ENCODE assay signal across 14 cellular contexts in the genomic region with DNA sequence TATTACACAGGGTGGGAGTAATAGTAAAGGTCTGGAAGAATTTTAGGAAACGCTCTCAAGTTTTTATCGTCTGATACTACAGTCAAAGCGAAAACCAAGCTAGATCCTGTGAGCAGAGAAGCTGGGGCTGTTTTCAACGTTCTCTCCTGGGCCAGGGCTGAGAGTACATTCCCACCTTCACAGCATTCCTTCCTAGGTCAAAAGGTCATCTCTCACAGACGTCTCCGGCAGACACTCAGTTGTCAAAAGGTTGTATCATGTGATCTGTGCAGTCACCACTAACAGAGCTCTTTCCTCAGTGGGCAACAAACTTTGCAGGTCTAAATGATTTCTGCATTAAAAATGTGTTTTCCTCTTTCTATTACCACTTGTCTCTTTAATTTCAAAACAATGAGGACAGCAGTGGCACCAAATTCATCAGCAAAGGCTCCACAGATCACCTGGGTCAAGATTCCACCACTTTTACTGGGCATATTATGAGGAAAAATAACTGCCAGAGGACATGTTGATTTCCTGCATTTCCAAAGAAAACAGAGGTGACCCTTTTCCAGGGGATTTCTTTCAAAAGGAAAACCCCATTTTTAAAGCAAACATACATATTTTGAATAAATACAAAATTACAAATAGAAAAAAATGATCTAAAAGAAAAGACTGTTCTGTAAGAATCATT. TPM values are rescaled to one million over a fixed set of nuclear protein-coding genes. Genes with fewer than 3 reads are reported as not detected.
A peak's percentile ranks its signal among the peaks of the same experiment; 100 is the strongest.
DNase-seq lines count a peak whose midpoint lies in the region; ATAC-seq, FAIRE-seq and TF ChIP-seq lines count a peak whose summit lies in the region.
"Had no signal": no experiment of that assay in that cellular context is flagged by ENCODE, and none has a peak within 500 bp of the region (broad histone marks: within the 10 kb centered on the region; RNA-seq: fewer than 3 reads in every experiment).

No MANE protein-coding gene starts in this region.

- H2BK15ac ChIP-seq in mesenchymal stem cell (ENCODE audit: low read depth, poor library complexity, severe bottlenecking), result no peak overlapping the region

- H3K14ac ChIP-seq in mesenchymal stem cell (ENCODE audit: low read length in 2 of 2), result no peak overlapping the region

- no peak overlapping the region for H3K27ac Mint-ChIP-seq in MCF 10A (ENCODE audit: low read depth, unreplicated experiment)
- H3K27ac Mint-ChIP-seq in type B pancreatic cell, result peak overlapping the region; percentile 82
- H3K27ac Mint-ChIP-seq: activated CD8-positive, alpha-beta T cell treated with anti-CD3 and anti-CD28 coated beads for 36 hours had no signal

- H2BK120ac ChIP-seq in mesenchymal stem cell (ENCODE audit: low read depth, low read length), result no peak overlapping the region

- no peak overlapping the region for H2BK12ac ChIP-seq in mesenchymal stem cell (ENCODE audit: low read length in 2 of 2)

- H3K9me1 ChIP-seq in endothelial cell of umbilical vein (replicated peaks; ENCODE audit: control insufficient read depth, extremely low read depth, insufficient read depth, low read length), result no peaks in the 10 kb centered on the region

- no TSS peak for BruUV-seq in MCF 10A (replicated peaks; lab: Mats Ljungman, UMichigan)
- no TSS peak for BruUV-seq in endothelial cell of umbilical vein (replicated peaks; lab: Mats Ljungman, UMichigan)

- H2AFZ ChIP-seq in endothelial cell of umbilical vein (ENCODE audit: low read depth, low read length) (peak overlapping the region; percentile 35), mesenchymal stem cell (ENCODE audit: low read depth, low read length) (no peak overlapping the region)

- H3K9ac ChIP-seq in endothelial cell of umbilical vein (replicated peaks; ENCODE audit: extremely low read depth, insufficient read depth, low read length) (peak overlapping the region; percentile 53), mesenchymal stem cell (ENCODE audit: low read length) (no peak overlapping the region)

- WGBS in mesenchymal stem cell, result 60% methylated on average over 6 of the region's 6 CpGs

- H3K27me3 ChIP-seq in breast epithelium (no peaks in the 10 kb centered on the region), endothelial cell of umbilical vein (ENCODE audit: control insufficient read depth in 2 of 2, insufficient read depth in 2 of 2, low read length in 2 of 2) (no peaks in the 10 kb centered on the region), mesenchymal stem cell (ENCODE audit: control insufficient read depth in 1 of 2, insufficient read depth in 1 of 2, low read length in 2 of 2) (no peaks in the 10 kb centered on the region)

- H4K8ac ChIP-seq in mesenchymal stem cell (ENCODE audit: low read length), result no peak overlapping the region

- H3K9me3 ChIP-seq in breast epithelium (no peaks in the 10 kb centered on the region), endothelial cell of umbilical vein (replicated peaks; ENCODE audit: control insufficient read depth, insufficient read depth, low read length) (no peaks in the 10 kb centered on the region), mesenchymal stem cell (ENCODE audit: control insufficient read depth, low read length) (no peaks in the 10 kb centered on the region)

- H3K27me3 Mint-ChIP-seq in MCF 10A (ENCODE audit: insufficient read depth, unreplicated experiment) (no peaks in the 10 kb centered on the region), type B pancreatic cell (no peaks in the 10 kb centered on the region)
- H3K27me3 Mint-ChIP-seq: activated CD8-positive, alpha-beta T cell treated with anti-CD3 and anti-CD28 coated beads for 36 hours; central memory CD8-positive, alpha-beta T cell had no signal

- TF ChIP-seq CTCF in breast epithelium (IDR thresholded peaks at IDR 0.05) (no peak), MCF 10A (IDR thresholded peaks at IDR 0.05; ENCODE audit: unreplicated experiment) (no peak), endothelial cell of umbilical vein (IDR thresholded peaks at IDR 0.05; ENCODE audit: extremely low read depth in 1 of 2, insufficient read depth in 1 of 2, low read depth in 1 of 2, low read length in 2 of 2) (no peak), type B pancreatic cell (conservative IDR thresholded peaks at IDR 0.05) (no peak)

- peaks cover 15% of the 10 kb centered on the region for H3K79me1 ChIP-seq in mesenchymal stem cell (replicated peaks; ENCODE audit: low read length, poor library complexity, severe bottlenecking)

- dilution Hi-C loops in endothelial cell of umbilical vein (cut with MboI; ENCODE audit: extremely low pct_ligation_motif_present, low sequenced_read_pairs), result no loop called here

- no peak for DNase-seq in breast epithelium (ENCODE audit: low spot score in 2 of 2)
- DNase-seq in MCF 10A (ENCODE audit: unreplicated experiment), result no peak
- DNase-seq in endothelial cell of umbilical vein (ENCODE audit: low read depth, low spot score), result peak; percentile 71
- no peak for DNase-seq in mesenchymal stem cell
- DNase-seq in type B pancreatic cell (ENCODE audit: extremely low spot score, unreplicated experiment), result no peak
- DNase-seq: activated CD8-positive, alpha-beta T cell treated with anti-CD3 and anti-CD28 coated beads for 36 hours; KG1; NCI-H1436 treated with DMSO at 0.1 percent for 48 hours; NCI-H526 had no signal

- H3K4me1 ChIP-seq in breast epithelium (no peaks in the 10 kb centered on the region), endothelial cell of umbilical vein (ENCODE audit: control insufficient read depth, extremely low read depth, insufficient read depth, low read length) (peaks cover 17% of the 10 kb centered on the region), mesenchymal stem cell (ENCODE audit: control insufficient read depth, insufficient read depth, low read depth, low read length) (peaks cover 6% of the 10 kb centered on the region)

- FAIRE-seq in endothelial cell of umbilical vein (lab: Jason Lieb, UNC), result peak; percentile 15

- no peak overlapping the region for H3K23ac ChIP-seq in mesenchymal stem cell (ENCODE audit: low read length in 2 of 2)

- H3K18ac ChIP-seq in mesenchymal stem cell (ENCODE audit: low read depth in 1 of 2, low read length in 2 of 2), result no peak overlapping the region

- POLR2A ChIA-PET in MCF 10A (lab: Yijun Ruan, JAX), result interaction anchor here (1.3 kb wide), 1 partner anchor 11 kb away, joined by 3 read pairs; no protein-coding TSS in a partner anchor
- POLR2A ChIA-PET in endothelial cell of umbilical vein (lab: Charles Lee), result no interaction called here

- no peaks in the 10 kb centered on the region for H3K79me2 ChIP-seq in endothelial cell of umbilical vein (ENCODE audit: control insufficient read depth, insufficient read depth, low read length)

- peak overlapping the region; percentile 35 to 60 for H3K27ac ChIP-seq in breast epithelium
- H3K27ac ChIP-seq in endothelial cell of umbilical vein (ENCODE audit: insufficient read depth, low read depth, low read length), result peak overlapping the region; percentile 73
- H3K27ac ChIP-seq in mesenchymal stem cell (ENCODE audit: low read length, poor library complexity, severe bottlenecking), result no peak overlapping the region
- H3K27ac ChIP-seq: 22Rv1 had no signal

- H2BK5ac ChIP-seq in mesenchymal stem cell (ENCODE audit: low read depth, low read length, poor library complexity, severe bottlenecking), result no peak overlapping the region

- no peak overlapping the region for H3K4ac ChIP-seq in mesenchymal stem cell (ENCODE audit: low read depth in 1 of 2, low read length in 2 of 2)

- H3K4me2 ChIP-seq in endothelial cell of umbilical vein (ENCODE audit: insufficient read depth, low read length) (peak overlapping the region; percentile 54), mesenchymal stem cell (ENCODE audit: low read length, poor library complexity, severe bottlenecking) (no peak overlapping the region)

- CTCF ChIA-PET in MCF 10A (lab: Yijun Ruan, JAX), result no interaction called here
- CTCF ChIA-PET in endothelial cell of umbilical vein (lab: Charles Lee), result interaction anchor here (1.2 kb wide), 2 partner anchors 10 kb away, joined by 3 to 4 read pairs; no protein-coding TSS in a partner anchor

- no peaks in the 10 kb centered on the region for H3K9me3 Mint-ChIP-seq in MCF 10A (ENCODE audit: unreplicated experiment)
- peaks cover 4% of the 10 kb centered on the region for H3K9me3 Mint-ChIP-seq in type B pancreatic cell
- H3K9me3 Mint-ChIP-seq: activated CD8-positive, alpha-beta T cell treated with anti-CD3 and anti-CD28 coated beads for 36 hours; central memory CD8-positive, alpha-beta T cell had no signal

- intact Hi-C loops in breast epithelium (cut with DNase I; ENCODE audit: low total_unique reads), result no loop called here
- intact Hi-C loops in MCF 10A (cut with micrococcal nuclease), result no loop called here
- intact Hi-C loops in endothelial cell of umbilical vein (cut with micrococcal nuclease), result loop anchor here (1.0 kb wide), 1 partner anchor 40 kb away; no protein-coding TSS in a partner anchor

- H3K4me3 ChIP-seq in breast epithelium (no peak overlapping the region), endothelial cell of umbilical vein (replicated peaks in 1 of 3; ENCODE audit: insufficient read depth in 1 of 3, low read depth in 1 of 3, low read length in 3 of 3) (no peak overlapping the region), mesenchymal stem cell (ENCODE audit: insufficient read depth in 1 of 2, low read depth in 1 of 2, low read length in 2 of 2) (no peak overlapping the region)

- ATAC-seq in GM21526 (IDR thresholded peaks at IDR 0.05; ENCODE audit: low FRiP score, unreplicated experiment), result no peak
- ATAC-seq in HG02571 (IDR thresholded peaks at IDR 0.05; ENCODE audit: unreplicated experiment), result no peak
- ATAC-seq in HG02642 (IDR thresholded peaks at IDR 0.05; ENCODE audit: poor library complexity, unreplicated experiment), result no peak
- ATAC-seq: activated CD8-positive, alpha-beta T cell treated with anti-CD3 and anti-CD28 coated beads for 36 hours had no signal

- H2AK5ac ChIP-seq in mesenchymal stem cell (ENCODE audit: low read length, severe bottlenecking), result peak overlapping the region; percentile 8

- H3K4me1 Mint-ChIP-seq in MCF 10A (ENCODE audit: insufficient read depth, unreplicated experiment) (peaks cover 19% of the 10 kb centered on the region), type B pancreatic cell (ENCODE audit: unreplicated experiment) (peaks cover 54% of the 10 kb centered on the region)
- H3K4me1 Mint-ChIP-seq: central memory CD8-positive, alpha-beta T cell had no signal

- no peak for TF ChIP-seq POLR2A in breast epithelium (IDR thresholded peaks at IDR 0.05)
- no peak for TF ChIP-seq POLR2A in endothelial cell of umbilical vein (IDR thresholded peaks at IDR 0.05; ENCODE audit: low read depth, low read length)

- H3K4me3 Mint-ChIP-seq in MCF 10A (ENCODE audit: unreplicated experiment) (no peak overlapping the region), type B pancreatic cell (peak overlapping the region; percentile 52)
- H3K4me3 Mint-ChIP-seq: activated CD8-positive, alpha-beta T cell treated with anti-CD3 and anti-CD28 coated beads for 36 hours; central memory CD8-positive, alpha-beta T cell had no signal

- no peaks in the 10 kb centered on the region for H3K36me3 ChIP-seq in breast epithelium
- no peaks in the 10 kb centered on the region for H3K36me3 ChIP-seq in endothelial cell of umbilical vein (ENCODE audit: control insufficient read depth in 2 of 2, extremely low read depth in 1 of 2, insufficient read depth in 2 of 2, low read length in 2 of 2)
- peaks cover 2 to 50% of the 10 kb centered on the region in 2 experiments for H3K36me3 ChIP-seq in mesenchymal stem cell (ENCODE audit: control insufficient read depth in 1 of 2, insufficient read depth in 2 of 2, low read depth in 1 of 2, low read length in 2 of 2)

- H4K20me1 ChIP-seq in endothelial cell of umbilical vein (replicated peaks; ENCODE audit: control insufficient read depth, extremely low read depth, insufficient read depth, low read length), result no peaks in the 10 kb centered on the region

- H4K91ac ChIP-seq in mesenchymal stem cell (ENCODE audit: low read length), result no peak overlapping the region

- H3K36me3 Mint-ChIP-seq in MCF 10A (ENCODE audit: insufficient read depth, unreplicated experiment) (no peaks in the 10 kb centered on the region), type B pancreatic cell (peaks cover 53% of the 10 kb centered on the region)

RNA-seq across cellular contexts. Expression of a gene that starts 41.9 kb away (rescaled TPM):
- total RNA-seq in breast epithelium (10 to 100 TPM; 18.2 to 55.8 (median 28.5) TPM), MCF 10A (2022) (6.9 and 10.3 TPM in 2 replicates), endothelial cell of umbilical vein (22.5 and 27.1 TPM in 2 replicates), type B pancreatic cell (ENCODE audit: low replicate concordance) (152 and 211 TPM in 2 replicates)
- polyA plus RNA-seq in endothelial cell of umbilical vein, result 26.2 and 28.4 TPM in 2 replicates
- 25.7 and 32.1 TPM in 2 replicates for polyA plus RNA-seq in endothelial cell of umbilical vein (2011; cell fraction: cytosol; rRNA removed)
- 56.8 and 67.4 TPM in 2 replicates for polyA plus RNA-seq in endothelial cell of umbilical vein (2011; cell fraction: nucleus; rRNA removed)
- polyA plus RNA-seq in endothelial cell of umbilical vein (2012), result 21.0 and 23.7 TPM in 2 replicates
- polyA minus RNA-seq in endothelial cell of umbilical vein, result 42.7 and 61.4 TPM in 2 replicates
- 6.8 TPM for polyA minus RNA-seq in endothelial cell of umbilical vein (2011; cell fraction: cytosol; rRNA and poly(A)+ RNA removed)
- 122 and 143 TPM in 2 replicates for polyA minus RNA-seq in endothelial cell of umbilical vein (2011; cell fraction: nucleus; rRNA and poly(A)+ RNA removed)
- 69.3 TPM for polyA plus RNA-seq in mesenchymal stem cell (2013, experiment 1 of 2)
- 68.8 TPM for polyA plus RNA-seq in mesenchymal stem cell (2013, experiment 2 of 2)
